9 cellular contexts compared by ENCODE assay signal in the genomic region with DNA sequence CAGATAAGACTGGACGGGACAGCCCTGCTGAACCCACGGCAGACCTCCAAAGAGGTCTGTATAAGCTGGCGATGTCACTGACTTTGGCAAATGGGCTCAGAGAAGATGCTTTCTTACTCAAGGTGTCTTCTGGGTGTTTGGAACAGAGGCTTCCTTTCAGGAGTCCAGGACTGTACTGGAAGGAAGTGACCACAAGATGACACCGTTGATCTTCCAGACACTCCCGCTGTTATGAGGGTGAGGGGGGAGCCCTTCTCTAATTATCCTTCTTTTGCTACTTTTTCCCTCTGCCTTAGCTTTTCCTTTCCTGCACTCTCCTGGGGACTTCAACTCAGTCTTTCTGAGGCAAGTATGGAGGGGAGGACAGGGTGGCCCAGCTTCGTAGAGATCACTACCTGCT.
DNase-seq lines count a peak whose midpoint lies in the region; ATAC-seq and TF ChIP-seq lines count a peak whose summit lies in the region.
"Had no signal": no experiment of that assay in that cellular context is flagged by ENCODE, and none has a peak within 500 bp of the region (broad histone marks: within the 10 kb centered on the region; RNA-seq: fewer than 3 reads in every experiment).

No MANE protein-coding gene starts in this region.

- H3K27me3 ChIP-seq in esophagus squamous epithelium (peaks cover 0 to 25% (median 0%) of the 10 kb centered on the region in 4 donors), parathyroid adenoma (ENCODE audit: control insufficient read depth, insufficient read depth, low read length) (no peaks in the 10 kb centered on the region)
- no peaks in the 10 kb centered on the region for H3K27me3 ChIP-seq in effector memory CD4-positive, alpha-beta T cell (replicated peaks; ENCODE audit: control insufficient read depth, insufficient read depth, low read length, poor library complexity, severe bottlenecking)

- H3K36me3 ChIP-seq in esophagus squamous epithelium: no peaks in the 10 kb centered on the region
- H3K36me3 ChIP-seq in parathyroid adenoma (ENCODE audit: control insufficient read depth, insufficient read depth, low read length): no peaks in the 10 kb centered on the region
- no peaks in the 10 kb centered on the region for H3K36me3 ChIP-seq in effector memory CD4-positive, alpha-beta T cell (ENCODE audit: control insufficient read depth, insufficient read depth, low read length)

- TF ChIP-seq POLR2A in NB4 (IDR thresholded peaks at IDR 0.05; ENCODE audit: extremely low read depth, insufficient read length) (no peak), esophagus squamous epithelium (IDR thresholded peaks at IDR 0.05) (no peak)

- peak overlapping the region; percentile 35 for H3K4me2 ChIP-seq in parathyroid adenoma (ENCODE audit: low read length)

- DNase-seq in EH (ENCODE audit: low read depth) (peak; percentile 7), NB4 (ENCODE audit: low read depth) (peak; percentile 14), esophagus squamous epithelium (lab: John Stamatoyannopoulos, UW) (no peak), NCI-H510A treated with DMSO at 0.1 percent for 48 hours (lab: John Stamatoyannopoulos, UW) (no peak)
- DNase-seq in effector memory CD4-positive, alpha-beta T cell: no peak
- DNase-seq: central memory CD4-positive, alpha-beta T cell had no signal

- peaks cover 0 to 19% (median 3%) of the 10 kb centered on the region in 3 donors for H3K4me1 ChIP-seq in esophagus squamous epithelium
- H3K4me1 ChIP-seq in parathyroid adenoma: no peaks in the 10 kb centered on the region
- H3K4me1 ChIP-seq in effector memory CD4-positive, alpha-beta T cell (ENCODE audit: control insufficient read depth, insufficient read depth, low read length, poor library complexity, severe bottlenecking): no peaks in the 10 kb centered on the region

- H3K9ac ChIP-seq in parathyroid adenoma: no peak overlapping the region

- H3K79me2 ChIP-seq in parathyroid adenoma: no peaks in the 10 kb centered on the region

- TF ChIP-seq CTCF in NB4 (IDR thresholded peaks at IDR 0.05; ENCODE audit: low read depth, low read length) (peak; percentile 6), esophagus squamous epithelium (IDR thresholded peaks at IDR 0.05) (peak in 1 of 6 experiments; percentile 6), parathyroid adenoma (IDR thresholded peaks at IDR 0.05) (no peak)

- H2AFZ ChIP-seq in parathyroid adenoma: peak overlapping the region; percentile 6

- H3K4me3 ChIP-seq in NB4 (ENCODE audit: low read depth, low read length): no peak overlapping the region
- peak overlapping the region in 2 of 4 donors; percentile 7 to 52 for H3K4me3 ChIP-seq in esophagus squamous epithelium
- no peak overlapping the region for H3K4me3 ChIP-seq in parathyroid adenoma (ENCODE audit: low read depth, low read length)
- no peak overlapping the region for H3K4me3 ChIP-seq in effector memory CD4-positive, alpha-beta T cell (ENCODE audit: insufficient read depth, low read depth, low read length, poor library complexity, severe bottlenecking)
- H3K4me3 ChIP-seq: GM12878 had no signal

- H3K27ac ChIP-seq in esophagus squamous epithelium (peak overlapping the region; percentile 27 to 72 (median 56)), parathyroid adenoma (peak overlapping the region; percentile 42)
- H3K27ac ChIP-seq in effector memory CD4-positive, alpha-beta T cell (ENCODE audit: insufficient read depth, low read length, poor library complexity, severe bottlenecking): no peak overlapping the region

- 69 to 75% methylated on average over 5 to 6 of the region's 6 CpGs for WGBS in esophagus squamous epithelium, 2 donors

- ATAC-seq in HG03378 (IDR thresholded peaks at IDR 0.05; ENCODE audit: unreplicated experiment): no peak
- ATAC-seq: GM12878 had no signal

- no peaks in the 10 kb centered on the region for H3K9me3 ChIP-seq in esophagus squamous epithelium
- no peaks in the 10 kb centered on the region for H3K9me3 ChIP-seq in parathyroid adenoma (ENCODE audit: control insufficient read depth, low read length)
- H3K9me3 ChIP-seq in effector memory CD4-positive, alpha-beta T cell (ENCODE audit: control insufficient read depth, low read length): no peaks in the 10 kb centered on the region

- intact Hi-C loops in esophagus squamous epithelium (cut with DNase I): no loop called here

Comparison
In these comparisons a context has a peak if more than half of its experiments do, and no peak if none do; other contexts are left out.
1. DNase-seq: peak in EH (single experiment) and NB4 (single experiment); none in esophagus squamous epithelium (single experiment), effector memory CD4-positive, alpha-beta T cell (0 of 3) and NCI-H510A treated with DMSO at 0.1 percent for 48 hours (single experiment).